ENCODE assay signal across 12 cellular contexts in the genomic region with DNA sequence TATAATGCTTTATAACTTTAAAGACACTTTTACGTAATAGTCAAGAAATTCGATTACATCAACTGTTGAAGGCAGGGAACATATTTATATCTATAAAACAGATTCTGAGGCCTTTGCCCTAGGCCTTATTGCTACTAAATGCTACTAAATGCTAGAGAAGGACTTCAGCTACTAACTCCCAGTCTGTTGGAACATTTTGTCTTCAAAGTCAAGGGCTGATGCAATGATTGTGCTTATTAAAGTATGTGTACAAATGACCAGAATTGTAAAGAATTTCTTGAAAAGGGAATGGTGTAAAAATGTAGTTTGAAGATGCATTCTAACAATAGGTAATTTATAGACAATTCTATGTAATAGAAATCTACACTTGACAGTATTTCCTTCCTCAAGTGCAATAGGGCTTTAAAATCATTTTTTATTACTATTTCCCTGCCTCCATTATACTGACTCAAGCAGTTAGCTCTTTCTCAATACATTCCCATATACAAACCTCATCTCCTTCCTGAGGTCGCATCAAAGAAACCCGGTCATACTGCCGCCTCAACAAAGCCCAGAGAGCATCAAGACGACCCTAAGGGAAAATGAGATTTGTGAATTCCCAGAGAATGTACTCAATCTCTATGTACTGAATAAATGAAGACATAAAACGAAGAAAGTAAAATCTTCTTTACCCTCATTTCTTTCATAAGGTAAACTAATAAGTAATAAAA.
A peak's percentile ranks its signal among the peaks of the same experiment; 100 is the strongest.
DNase-seq lines count a peak whose midpoint lies in the region; ATAC-seq, FAIRE-seq and TF ChIP-seq lines count a peak whose summit lies in the region.
"Had no signal": no experiment of that assay in that cellular context is flagged by ENCODE, and none has a peak within 500 bp of the region (broad histone marks: within the 10 kb centered on the region; RNA-seq: fewer than 3 reads in every experiment).

No MANE protein-coding gene starts in this region.

- POLR2A ChIA-PET in K562 (lab: Yijun Ruan, JAX) = no interaction called here
- POLR2A ChIA-PET in PC-9 (lab: Charles Lee; ENCODE audit: unreplicated experiment) = no interaction called here

- no peaks in the 10 kb centered on the region for H3K79me2 ChIP-seq in K562 (ENCODE audit: control insufficient read depth, insufficient read depth, low read length)
- H3K79me2 ChIP-seq in PC-9 (ENCODE audit: low read depth) = no peaks in the 10 kb centered on the region

- 94% methylated on average over 7 of the region's 7 CpGs for WGBS in K562 (ENCODE audit: insufficient coverage, low coverage, missing lambda C conversion rate)

- CTCF ChIA-PET in K562 (lab: Yijun Ruan, JAX; ENCODE audit: low intra/inter-chr PET ratio) = no interaction called here
- CTCF ChIA-PET in PC-9 (lab: Charles Lee) = no interaction called here

- H2AFZ ChIP-seq in K562 (ENCODE audit: low read depth, low read length) = no peak overlapping the region
- H2AFZ ChIP-seq in PC-9 = no peak overlapping the region

- no peak for TF ChIP-seq RAD21 in K562 (CRISPR knock-in tag; conservative IDR thresholded peaks at IDR 0.05 in 1 of 2, IDR thresholded peaks at IDR 0.05 in 1 of 2)

- H3K4me1 Mint-ChIP-seq in T-helper 17 cell = peaks cover 2% of the 10 kb centered on the region

- no peak for TF ChIP-seq EP300 in K562 (IDR thresholded peaks at IDR 0.05; ENCODE audit: low read length)

- no peak overlapping the region for H3K4me2 ChIP-seq in K562 (ENCODE audit: insufficient read depth, low read length)
- H3K4me2 ChIP-seq in PC-9 = no peak overlapping the region
- H3K4me2 ChIP-seq: BLaER1 treated with 17β-estradiol and CSF1 and Interleukin-3, amounts not matched to agents 10 nM and 100 nM had no signal

- no peak overlapping the region for H3K4me3 Mint-ChIP-seq in T-helper 17 cell
- H3K4me3 Mint-ChIP-seq: CD4-positive, CD25-positive, alpha-beta regulatory T cell had no signal

- H3K4me3 ChIP-seq in SK-N-MC (no peak overlapping the region; the same call in 1 of the 2 replicates), K562 (no peak overlapping the region), skeletal muscle cell (ENCODE audit: low read depth, low read length) (no peak overlapping the region), PC-9 (no peak overlapping the region), ascending aorta (no peak overlapping the region)
- H3K4me3 ChIP-seq: BLaER1 treated with 17β-estradiol and CSF1 and Interleukin-3, amounts not matched to agents 10 nM and 100 nM had no signal

- no peaks in the 10 kb centered on the region for H3K9me2 ChIP-seq in PC-9 (ENCODE audit: insufficient read depth)

- H3K27me3 ChIP-seq in K562 (ENCODE audit: control insufficient read depth in 2 of 2, insufficient read depth in 2 of 2, low read length in 2 of 2) = no peaks in the 10 kb centered on the region
- H3K27me3 ChIP-seq in PC-9 (ENCODE audit: insufficient read depth, low read depth) = no peaks in the 10 kb centered on the region
- H3K27me3 ChIP-seq in ascending aorta = no peaks in the 10 kb centered on the region
- H3K27me3 ChIP-seq: BLaER1 treated with 17β-estradiol and CSF1 and Interleukin-3, amounts not matched to agents 10 nM and 100 nM had no signal

- H3K9me3 ChIP-seq in SK-N-MC (ENCODE audit: low read depth, low read length) = no peaks in the 10 kb centered on the region
- H3K9me3 ChIP-seq in K562 (replicated peaks; ENCODE audit: control insufficient read depth, insufficient read depth, low read depth, low read length) = no peaks in the 10 kb centered on the region
- H3K9me3 ChIP-seq in PC-9 (ENCODE audit: insufficient read depth, low read depth) = no peaks in the 10 kb centered on the region
- H3K9me3 ChIP-seq in T-helper 17 cell (ENCODE audit: control insufficient read depth, low read length, poor library complexity, severe bottlenecking) = no peaks in the 10 kb centered on the region
- H3K9me3 ChIP-seq in ascending aorta = no peaks in the 10 kb centered on the region

- BruUV-seq in K562 (replicated peaks; lab: Mats Ljungman, UMichigan) (no TSS peak), PC-9 (replicated peaks; lab: Mats Ljungman, UMichigan) (no TSS peak)

- H3K36me3 ChIP-seq in SK-N-MC (ENCODE audit: insufficient read depth, low read length) = peaks cover 7% of the 10 kb centered on the region
- peaks cover 63% of the 10 kb centered on the region for H3K36me3 ChIP-seq in K562 (ENCODE audit: control insufficient read depth, insufficient read depth, low read length)
- H3K36me3 ChIP-seq in PC-9 (ENCODE audit: low read depth) = no peaks in the 10 kb centered on the region
- peaks cover 9 to 21% of the 10 kb centered on the region in 2 donors for H3K36me3 ChIP-seq in ascending aorta

- FAIRE-seq in K562 (lab: Jason Lieb, UNC) = no peak

- H3K9me1 ChIP-seq in K562 (ENCODE audit: control insufficient read depth, insufficient read depth, low read length) = no peaks in the 10 kb centered on the region

- intact Hi-C loops in K562 (cut with micrococcal nuclease) (no loop called here), PC-9 (cut with micrococcal nuclease; ENCODE audit: unreplicated experiment) (no loop called here), ascending aorta (cut with DNase I) (no loop called here)

- H4K20me1 ChIP-seq in K562 (replicated peaks; ENCODE audit: control insufficient read depth, insufficient read depth, low read length) = no peaks in the 10 kb centered on the region
- no peaks in the 10 kb centered on the region for H4K20me1 ChIP-seq in PC-9 (ENCODE audit: insufficient read depth)
- H4K20me1 ChIP-seq: BLaER1 treated with 17β-estradiol and CSF1 and Interleukin-3, amounts not matched to agents 10 nM and 100 nM had no signal

- peak overlapping the region; percentile 76 for H3K27ac ChIP-seq in SK-N-MC
- H3K27ac ChIP-seq in K562 (ENCODE audit: extremely low read depth, low read depth, low read length) = no peak overlapping the region
- no peak overlapping the region for H3K27ac ChIP-seq in PC-9
- no peak overlapping the region for H3K27ac ChIP-seq in ascending aorta
- H3K27ac ChIP-seq: BLaER1 treated with 17β-estradiol and CSF1 and Interleukin-3, amounts not matched to agents 10 nM and 100 nM had no signal

- no peak for DNase-seq in SK-N-MC (ENCODE audit: low read depth, low spot score)
- DNase-seq in K562 (ENCODE audit: extremely low read depth in 1 of 4, low spot score in 3 of 4) = no peak
- DNase-seq in fibroblast of the conjunctiva (ENCODE audit: low read depth) = peak; percentile 14
- peak; percentile 68 for DNase-seq in skeletal muscle cell (ENCODE audit: low read depth)
- no peak for DNase-seq in activated CD4-positive, alpha-beta T cell treated with anti-CD3 and anti-CD28 coated beads, Interleukin-2, amount 50 U/mL, for 4 hours
- DNase-seq in PC-9 = no peak
- DNase-seq in T-helper 17 cell = no peak
- DNase-seq in ascending aorta (ENCODE audit: low spot score in 2 of 2) = no peak
- DNase-seq: ACHN; CD4-positive, CD25-positive, alpha-beta regulatory T cell; H7 had no signal

- ATAC-seq in K562 = no peak
- ATAC-seq in T-helper 17 cell = no peak

- no peak overlapping the region for H3K27ac Mint-ChIP-seq in T-helper 17 cell

- no peaks in the 10 kb centered on the region for H3F3A ChIP-seq in PC-9 (ENCODE audit: insufficient read depth, low read depth)

- H3K36me3 Mint-ChIP-seq in T-helper 17 cell (ENCODE audit: low read depth) = peaks cover 16% of the 10 kb centered on the region

- H3K4me1 ChIP-seq in K562 (replicated peaks in 1 of 2; ENCODE audit: control insufficient read depth in 2 of 2, insufficient read depth in 2 of 2, low read length in 2 of 2) (no peaks in the 10 kb centered on the region), PC-9 (replicated peaks; ENCODE audit: insufficient read depth) (no peaks in the 10 kb centered on the region), ascending aorta (no peaks in the 10 kb centered on the region)

- TF ChIP-seq CTCF in K562 (IDR thresholded peaks at IDR 0.05 in 2 of 3, conservative IDR thresholded peaks at IDR 0.05 in 1 of 3; ENCODE audit: insufficient read depth in 2 of 3, low read depth in 1 of 3, low read length in 3 of 3) (no peak), PC-9 (conservative IDR thresholded peaks at IDR 0.05) (no peak), ascending aorta (IDR thresholded peaks at IDR 0.05) (no peak)

- TF ChIP-seq POLR2A in K562 (conservative IDR thresholded peaks at IDR 0.05) = no peak

- H3K9ac ChIP-seq in SK-N-MC (ENCODE audit: insufficient read length) (no peak overlapping the region), K562 (ENCODE audit: insufficient read depth in 1 of 2, low read depth in 2 of 2, low read length in 2 of 2) (no peak overlapping the region)
- H3K9ac ChIP-seq: BLaER1 treated with 17β-estradiol and CSF1 and Interleukin-3, amounts not matched to agents 10 nM and 100 nM had no signal

- in situ Hi-C loops in K562 (cut with MboI) = no loop called here

- H3K27me3 Mint-ChIP-seq in T-helper 17 cell = no peaks in the 10 kb centered on the region
- H3K27me3 Mint-ChIP-seq: CD4-positive, CD25-positive, alpha-beta regulatory T cell had no signal

TF ChIP-seq in K562, 482 proteins besides CTCF, POLR2A, EP300 and RAD21 (continues in another document):
- peak; percentile 45 for TF ChIP-seq RBM22 (IDR thresholded peaks at IDR 0.05; ENCODE audit: low read depth, low read length, poor library complexity, severe bottlenecking)
- TF ChIP-seq, protein P1, sequence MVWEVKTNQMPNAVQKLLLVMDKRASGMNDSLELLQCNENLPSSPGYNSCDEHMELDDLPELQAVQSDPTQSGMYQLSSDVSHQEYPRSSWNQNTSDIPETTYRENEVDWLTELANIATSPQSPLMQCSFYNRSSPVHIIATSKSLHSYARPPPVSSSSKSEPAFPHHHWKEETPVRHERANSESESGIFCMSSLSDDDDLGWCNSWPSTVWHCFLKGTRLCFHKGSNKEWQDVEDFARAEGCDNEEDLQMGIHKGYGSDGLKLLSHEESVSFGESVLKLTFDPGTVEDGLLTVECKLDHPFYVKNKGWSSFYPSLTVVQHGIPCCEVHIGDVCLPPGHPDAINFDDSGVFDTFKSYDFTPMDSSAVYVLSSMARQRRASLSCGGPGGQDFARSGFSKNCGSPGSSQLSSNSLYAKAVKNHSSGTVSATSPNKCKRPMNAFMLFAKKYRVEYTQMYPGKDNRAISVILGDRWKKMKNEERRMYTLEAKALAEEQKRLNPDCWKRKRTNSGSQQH (CRISPR knock-in tag; IDR thresholded peaks at IDR 0.05) = no peak

Comparison
In these comparisons a context has a peak if more than half of its experiments do, and no peak if none do; other contexts are left out.
1. DNase-seq: peak in fibroblast of the conjunctiva (single experiment) and skeletal muscle cell (single experiment); none in SK-N-MC (single experiment), K562 (0 of 4), activated CD4-positive, alpha-beta T cell treated with anti-CD3 and anti-CD28 coated beads, Interleukin-2, amount 50 U/mL, for 4 hours (0 of 2), PC-9 (0 of 2), T-helper 17 cell (0 of 3) and ascending aorta (0 of 2).